ENCODE assay signal across 8 cellular contexts in the genomic region with DNA sequence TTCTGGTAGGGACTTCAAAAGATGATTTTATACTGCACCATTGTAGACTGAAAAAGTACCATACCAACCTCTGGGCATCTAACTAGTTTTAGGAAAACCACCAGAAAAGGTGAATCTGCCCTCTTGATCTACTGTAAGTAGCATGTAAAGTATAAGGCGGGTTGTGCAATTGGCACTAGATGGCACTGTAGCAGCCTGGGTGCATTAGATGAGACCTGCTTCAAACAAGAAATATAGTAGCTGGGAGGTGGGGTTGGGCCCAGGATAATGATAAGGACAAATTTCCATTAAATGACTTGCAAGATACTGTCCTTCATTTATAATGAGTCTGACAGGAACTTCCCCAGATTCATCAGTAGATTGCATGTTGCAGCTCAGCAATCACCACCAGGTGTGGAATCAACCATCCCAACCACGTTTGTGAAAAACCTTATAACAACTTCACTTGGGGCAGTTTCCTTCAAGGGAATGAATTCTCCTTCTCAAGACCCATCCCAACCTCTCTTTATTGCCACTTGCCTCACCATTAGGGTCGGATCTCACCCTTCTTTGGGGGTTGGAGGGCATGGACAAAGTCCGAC. TPM values are rescaled to one million over a fixed set of nuclear protein-coding genes. Genes with fewer than 3 reads are reported as not detected.
DNase-seq lines count a peak whose midpoint lies in the region; ATAC-seq and TF ChIP-seq lines count a peak whose summit lies in the region.

No MANE protein-coding gene starts in this region.

- peak overlapping the region; percentile 57 for H3K27ac Mint-ChIP-seq in CD4-positive, alpha-beta T cell

- H3K36me3 ChIP-seq in HCT116 (ENCODE audit: control insufficient read depth in 1 of 2, insufficient read depth in 2 of 2, low read length in 2 of 2) (no peaks in the 10 kb centered on the region), transverse colon (no peaks in the 10 kb centered on the region)

- no peak for TF ChIP-seq POLR2A in HCT116 (IDR thresholded peaks at IDR 0.05; ENCODE audit: borderline replicate concordance, extremely low read depth, insufficient read depth, insufficient read length)
- no peak for TF ChIP-seq POLR2A in transverse colon (IDR thresholded peaks at IDR 0.05)

- TF ChIP-seq CTCF in CD4-positive, alpha-beta T cell (IDR thresholded peaks at IDR 0.05) = peak; percentile 62
- TF ChIP-seq CTCF in HCT116 (IDR thresholded peaks at IDR 0.05 in 2 of 3, conservative IDR thresholded peaks at IDR 0.05 in 1 of 3; ENCODE audit: borderline replicate concordance in 1 of 3, insufficient read depth in 1 of 3, low read depth in 2 of 3, low read length in 2 of 3) = peak; percentile 61 to 70 (median 69); a peak in 5 of 6 replicates
- peak; percentile 63 for TF ChIP-seq CTCF in fibroblast of mammary gland (conservative IDR thresholded peaks at IDR 0.05; ENCODE audit: control insufficient read depth, insufficient read depth, low read depth, low read length)
- TF ChIP-seq CTCF in transverse colon (IDR thresholded peaks at IDR 0.05) = peak in 3 of 5 experiments; percentile 25 to 36 (median 33)

- peak; percentile 64 for TF ChIP-seq RAD21 in HCT116 (IDR thresholded peaks at IDR 0.05; ENCODE audit: low read depth)

- H3K4me3 ChIP-seq in HCT116 (replicated peaks in 1 of 2; ENCODE audit: low read depth in 1 of 2, low read length in 2 of 2) (no peak overlapping the region), fibroblast of mammary gland (ENCODE audit: control insufficient read depth, low read depth, low read length) (no peak overlapping the region), transverse colon (no peak overlapping the region)

- CTCF ChIA-PET in CD4-positive, alpha-beta T cell (lab: Charles Lee) = interaction anchor here (0.5 to 11.3 kb wide), 25 partner anchors 9 to 172 kb away, joined by 3 to 139 read pairs (median 4); a partner anchor contains a TSS
- CTCF ChIA-PET in HCT116 (lab: Charles Lee) = interaction anchor here (1.4 to 3.4 kb wide), 6 partner anchors 10 to 172 kb away, joined by 4 to 26 read pairs (median 14); no protein-coding TSS in a partner anchor

- H3K36me3 Mint-ChIP-seq in CD4-positive, alpha-beta T cell (ENCODE audit: low read depth) = no peaks in the 10 kb centered on the region

- H2AFZ ChIP-seq in HCT116 (ENCODE audit: low read depth, low read length, poor library complexity, severe bottlenecking) = no peak overlapping the region

- no peak for TF ChIP-seq EP300 in transverse colon (IDR thresholded peaks at IDR 0.05; ENCODE audit: low read depth)

- DNase-seq in CD4-positive, alpha-beta T cell = peak in 7 of 10 experiments; percentile 16 to 48 (median 33)
- DNase-seq in HCT116 (ENCODE audit: low read depth, low spot score) (peak; percentile 23), SKM-1 treated with dmso at 0.1 percent for 144 hours (lab: John Stamatoyannopoulos, UW; ENCODE audit: unreplicated experiment) (peak; percentile 61), fibroblast of mammary gland (ENCODE audit: low read depth) (peak; percentile 56), transverse colon (peak; percentile 34), T1000 (lab: John Stamatoyannopoulos, UW) (no peak)

- H3K9me2 ChIP-seq in HCT116 (ENCODE audit: insufficient read depth) = no peaks in the 10 kb centered on the region

- intact Hi-C loops in CD4-positive, alpha-beta T cell (cut with DNase I, micrococcal nuclease) = loop anchor here (1.0 to 5.0 kb wide), 6 partner anchors 53 to 173 kb away; no protein-coding TSS in a partner anchor
- intact Hi-C loops in HCT116 (cut with micrococcal nuclease) (loop anchor here (5.0 kb wide), 1 partner anchor 103 kb away; no protein-coding TSS in a partner anchor), transverse colon (cut with DNase I; ENCODE audit: low total_unique reads) (no loop called here)

- H3K79me2 ChIP-seq in HCT116 (ENCODE audit: insufficient read depth, low read length) = no peaks in the 10 kb centered on the region

- in situ Hi-C loops in transverse colon (cut with MboI; ENCODE audit: low pct_ligation_motif_present in 1 of 4, low pct_unique_long_range_greater_than_20kb in 1 of 4, low sequenced_read_pairs in 3 of 4) = loop anchor here in 2 of 4 donors (10.0 kb wide), 2 partner anchors 75 to 105 kb away; no protein-coding TSS in a partner anchor

- peak; percentile 64 for ATAC-seq in CD4-positive, alpha-beta T cell (ENCODE audit: poor library complexity)
- peak; percentile 80 for ATAC-seq in HCT116
- no peak for ATAC-seq in GM21786 (IDR thresholded peaks at IDR 0.05; ENCODE audit: unreplicated experiment)
- no peak for ATAC-seq in GM19328 (IDR thresholded peaks at IDR 0.05; ENCODE audit: unreplicated experiment)

- no peaks in the 10 kb centered on the region for H4K20me1 ChIP-seq in HCT116 (ENCODE audit: insufficient read depth)

- peaks cover 49% of the 10 kb centered on the region for H3K4me1 Mint-ChIP-seq in CD4-positive, alpha-beta T cell (ENCODE audit: low read depth)

- H3K9me3 Mint-ChIP-seq in CD4-positive, alpha-beta T cell = peaks cover 2% of the 10 kb centered on the region

- no peaks in the 10 kb centered on the region for H3K27me3 Mint-ChIP-seq in CD4-positive, alpha-beta T cell

- WGBS in transverse colon (ENCODE audit: low coverage in 1 of 2), 2 donors = 62 to 66% methylated on average over 3 to 4 of the region's 4 CpGs

- BruUV-seq in HCT116 (replicated peaks; lab: Mats Ljungman, UMichigan) = no TSS peak

- H3K4me1 ChIP-seq in HCT116 (ENCODE audit: control insufficient read depth in 1 of 2, insufficient read depth in 2 of 2, low read length in 2 of 2) (no peaks in the 10 kb centered on the region), transverse colon (no peaks in the 10 kb centered on the region)

- H3K9me3 ChIP-seq in CD4-positive, alpha-beta T cell (ENCODE audit: control insufficient read depth, low read length) = peaks cover 6% of the 10 kb centered on the region
- H3K9me3 ChIP-seq in HCT116 (ENCODE audit: control insufficient read depth in 1 of 2, insufficient read depth in 1 of 2, low read depth in 1 of 2, low read length in 2 of 2) (peaks cover 0 to 7% of the 10 kb centered on the region in 2 experiments; a peak in 1 of 4 replicates), transverse colon (peaks cover 5 to 9% of the 10 kb centered on the region in 2 donors)

- no peak overlapping the region for H3K27ac ChIP-seq in CD4-positive, alpha-beta T cell (ENCODE audit: low read depth, low read length)
- no peak overlapping the region for H3K27ac ChIP-seq in HCT116 (ENCODE audit: low read depth, low read length)
- no peak overlapping the region for H3K27ac ChIP-seq in transverse colon

- RAD21 ChIA-PET in HCT116 (lab: Charles Lee; ENCODE audit: low non-redundant PET in 1 of 2, low total read pairs in 2 of 2, uncharacterized antibody in 2 of 2, unreplicated experiment in 2 of 2) = interaction anchor here (0.8 to 1.8 kb wide), 5 partner anchors 102 to 174 kb away, joined by 3 to 9 read pairs (median 5); no protein-coding TSS in a partner anchor

- H3K27me3 ChIP-seq in CD4-positive, alpha-beta T cell (ENCODE audit: control insufficient read depth, insufficient read depth, low read length) = no peaks in the 10 kb centered on the region
- H3K27me3 ChIP-seq in HCT116 (ENCODE audit: insufficient read depth, low read length) (peaks cover 11% of the 10 kb centered on the region), transverse colon (peaks cover 5% of the 10 kb centered on the region)

- H3K9ac ChIP-seq in HCT116 (ENCODE audit: low read length) = no peak overlapping the region

- H3K4me3 Mint-ChIP-seq in CD4-positive, alpha-beta T cell = no peak overlapping the region

- H3K4me2 ChIP-seq in HCT116 (ENCODE audit: low read length) = no peak overlapping the region

- POLR2A ChIA-PET in CD4-positive, alpha-beta T cell (lab: Charles Lee) = interaction anchor here (0.6 to 9.0 kb wide), 18 partner anchors 8 to 172 kb away, joined by 3 to 91 read pairs (median 4); a partner anchor contains a TSS
- POLR2A ChIA-PET in HCT116 (lab: Charles Lee) = no interaction called here

TF ChIP-seq in HCT116, 20 proteins besides CTCF, POLR2A, EP300 and RAD21:
- peak; percentile 39; the same call in 1 of the 2 replicates for TF ChIP-seq CEBPB (IDR thresholded peaks at IDR 0.05; ENCODE audit: low read depth)
- no peak for TF ChIP-seq FOSL1 (IDR thresholded peaks at IDR 0.05; ENCODE audit: low read depth)
- TF ChIP-seq YY1 (IDR thresholded peaks at IDR 0.05; ENCODE audit: extremely low read depth, insufficient replicate concordance, low read depth, low read length) = no peak
- TF ChIP-seq, protein P1, sequence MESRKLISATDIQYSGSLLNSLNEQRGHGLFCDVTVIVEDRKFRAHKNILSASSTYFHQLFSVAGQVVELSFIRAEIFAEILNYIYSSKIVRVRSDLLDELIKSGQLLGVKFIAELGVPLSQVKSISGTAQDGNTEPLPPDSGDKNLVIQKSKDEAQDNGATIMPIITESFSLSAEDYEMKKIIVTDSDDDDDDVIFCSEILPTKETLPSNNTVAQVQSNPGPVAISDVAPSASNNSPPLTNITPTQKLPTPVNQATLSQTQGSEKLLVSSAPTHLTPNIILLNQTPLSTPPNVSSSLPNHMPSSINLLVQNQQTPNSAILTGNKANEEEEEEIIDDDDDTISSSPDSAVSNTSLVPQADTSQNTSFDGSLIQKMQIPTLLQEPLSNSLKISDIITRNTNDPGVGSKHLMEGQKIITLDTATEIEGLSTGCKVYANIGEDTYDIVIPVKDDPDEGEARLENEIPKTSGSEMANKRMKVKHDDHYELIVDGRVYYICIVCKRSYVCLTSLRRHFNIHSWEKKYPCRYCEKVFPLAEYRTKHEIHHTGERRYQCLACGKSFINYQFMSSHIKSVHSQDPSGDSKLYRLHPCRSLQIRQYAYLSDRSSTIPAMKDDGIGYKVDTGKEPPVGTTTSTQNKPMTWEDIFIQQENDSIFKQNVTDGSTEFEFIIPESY (IDR thresholded peaks at IDR 0.05; ENCODE audit: extremely low read depth, insufficient replicate concordance, low read length) = no peak
- no peak for TF ChIP-seq ELF1 (IDR thresholded peaks at IDR 0.05; ENCODE audit: borderline replicate concordance, low read depth)

RNA-seq across cellular contexts. Expression of a gene that starts 37.3 kb away (rescaled TPM):
- under 1 TPM; 0.27 to 0.87 TPM for total RNA-seq in CD4-positive, alpha-beta T cell
- total RNA-seq in HCT116 (2021; ENCODE audit: unreplicated experiment) (not detected), transverse colon (1 to 10 TPM in 2 of 4 donors, not detected in 2; 1.6 to 4.4 TPM)
- not detected in 2 replicates for polyA plus RNA-seq in HCT116 (2012)

RNA-seq across cellular contexts. Expression of a gene that starts 39.0 kb away (rescaled TPM):
- not detected for total RNA-seq in CD4-positive, alpha-beta T cell
- not detected for total RNA-seq in HCT116 (2021; ENCODE audit: unreplicated experiment)
- polyA plus RNA-seq in HCT116 (2012) = not detected in 2 replicates
- not detected for total RNA-seq in transverse colon

RNA-seq across cellular contexts. Expression of a gene that starts 55.8 kb away (rescaled TPM):
- not detected for total RNA-seq in CD4-positive, alpha-beta T cell
- total RNA-seq in HCT116 (2021; ENCODE audit: unreplicated experiment) = not detected
- polyA plus RNA-seq in HCT116 (2012) = not detected in 2 replicates
- total RNA-seq in transverse colon = not detected

Comparison
In these comparisons a context has a peak if more than half of its experiments do, and no peak if none do; other contexts are left out.
1. ATAC-seq: peak in CD4-positive, alpha-beta T cell (single experiment) and HCT116 (single experiment); none in GM21786 (single experiment) and GM19328 (single experiment).
2. Peak in every context shown above with its lines, with median percentiles within 50 percentile points of each other: CTCF ChIP-seq.